15 cellular contexts compared by ENCODE assay signal in genomic region chr1:107897428-107898339, GRCh38.
DNase-seq lines count a peak whose midpoint lies in the region; ATAC-seq, FAIRE-seq and TF ChIP-seq lines count a peak whose summit lies in the region.
"Had no signal": no experiment of that assay in that cellular context is flagged by ENCODE, and none has a peak within 500 bp of the region (broad histone marks: within the 10 kb centered on the region; RNA-seq: fewer than 3 reads in every experiment).

No MANE protein-coding gene starts in this region.

- H3K4me3 ChIP-seq in Karpas-422 (ENCODE audit: low read length) (peak overlapping the region; percentile 35), kidney (ENCODE audit: low read length in 2 of 2) (no peak overlapping the region), testis (no peak overlapping the region)

- H3K9me3 ChIP-seq in CD4-positive, alpha-beta T cell (ENCODE audit: control insufficient read depth, low read length) = no peaks in the 10 kb centered on the region
- no peaks in the 10 kb centered on the region for H3K9me3 ChIP-seq in Karpas-422 (ENCODE audit: low read length)
- no peaks in the 10 kb centered on the region for H3K9me3 ChIP-seq in kidney (ENCODE audit: control insufficient read depth in 1 of 2, low read length in 2 of 2)
- no peaks in the 10 kb centered on the region for H3K9me3 ChIP-seq in testis
- H3K9me3 ChIP-seq: heart left ventricle had no signal

- peaks cover 39% of the 10 kb centered on the region for H3K4me1 Mint-ChIP-seq in CD4-positive, alpha-beta T cell (ENCODE audit: low read depth)
- H3K4me1 Mint-ChIP-seq in activated CD8-positive, alpha-beta T cell treated with anti-CD3 and anti-CD28 coated beads for 36 hours (ENCODE audit: low read depth) = peaks cover 57% of the 10 kb centered on the region

- peak; percentile 72 for ATAC-seq in CD4-positive, alpha-beta T cell (ENCODE audit: poor library complexity)
- peak; percentile 76 for ATAC-seq in activated CD8-positive, alpha-beta T cell treated with anti-CD3 and anti-CD28 coated beads for 36 hours
- ATAC-seq in GM18505 (IDR thresholded peaks at IDR 0.05; ENCODE audit: unreplicated experiment) (no peak), HG03135 (IDR thresholded peaks at IDR 0.05; ENCODE audit: unreplicated experiment) (no peak)
- ATAC-seq: heart left ventricle had no signal

- CTCF ChIA-PET in CD4-positive, alpha-beta T cell (lab: Charles Lee) = interaction anchor here (0.7 kb wide), 1 partner anchor 222 kb away, joined by 5 read pairs; no protein-coding TSS in a partner anchor
- CTCF ChIA-PET in activated CD8-positive, alpha-beta T cell treated with anti-CD3 and anti-CD28 coated beads for 36 hours (lab: Charles Lee) = interaction anchor here (1.0 to 1.4 kb wide), 5 partner anchors 16 to 229 kb away, joined by 3 to 4 read pairs (median 3); partner anchors contain the start of gene VAV3

- peak; percentile 19 for FAIRE-seq in kidney (lab: Jason Lieb, UNC)

- H3K9me3 Mint-ChIP-seq in CD4-positive, alpha-beta T cell = no peaks in the 10 kb centered on the region
- H3K9me3 Mint-ChIP-seq in activated CD8-positive, alpha-beta T cell treated with anti-CD3 and anti-CD28 coated beads for 36 hours = peaks cover 7% of the 10 kb centered on the region

- WGBS in testis, 2 donors = 72 to 80% methylated on average over 8 of the region's 8 CpGs

- no peaks in the 10 kb centered on the region for H3K9me2 ChIP-seq in Karpas-422 (replicated peaks; ENCODE audit: insufficient read depth, low read length)

- H4K20me1 ChIP-seq in Karpas-422 (ENCODE audit: insufficient read depth, low read depth, low read length) = no peaks in the 10 kb centered on the region

- intact Hi-C loops in CD4-positive, alpha-beta T cell (cut with DNase I, micrococcal nuclease) = loop anchor here (1.0 to 10.0 kb wide), 3 partner anchors 113 to 230 kb away; no protein-coding TSS in a partner anchor
- intact Hi-C loops in activated CD8-positive, alpha-beta T cell treated with anti-CD3 and anti-CD28 coated beads for 36 hours (cut with micrococcal nuclease) = loop anchor here (5.0 to 10.0 kb wide), 2 partner anchors 65 to 113 kb away; no protein-coding TSS in a partner anchor
- intact Hi-C loops in kidney (cut with DNase I) (no loop called here), testis (cut with DNase I; ENCODE audit: low total_unique reads) (no loop called here)

- no peaks in the 10 kb centered on the region for H3K36me3 Mint-ChIP-seq in CD4-positive, alpha-beta T cell (ENCODE audit: low read depth)
- peaks cover 4% of the 10 kb centered on the region for H3K36me3 Mint-ChIP-seq in activated CD8-positive, alpha-beta T cell treated with anti-CD3 and anti-CD28 coated beads for 36 hours (ENCODE audit: low read depth)

- H3K36me3 ChIP-seq in Karpas-422 (ENCODE audit: insufficient read depth, low read length) (no peaks in the 10 kb centered on the region), kidney (ENCODE audit: control insufficient read depth in 1 of 2, insufficient read depth in 2 of 2, low read length in 2 of 2) (no peaks in the 10 kb centered on the region), testis (ENCODE audit: low read depth, missing control alignments) (no peaks in the 10 kb centered on the region)
- H3K36me3 ChIP-seq: heart left ventricle had no signal

- peaks cover 49% of the 10 kb centered on the region for H3K4me1 ChIP-seq in Karpas-422 (ENCODE audit: low read length)
- H3K4me1 ChIP-seq in kidney (ENCODE audit: control insufficient read depth in 1 of 2, insufficient read depth in 1 of 2, low read depth in 1 of 2, low read length in 2 of 2) = no peaks in the 10 kb centered on the region
- no peaks in the 10 kb centered on the region for H3K4me1 ChIP-seq in testis

- DNase-seq in CD4-positive, alpha-beta T cell = no peak
- DNase-seq in Karpas-422 = peak; percentile 79
- peak; percentile 20 for DNase-seq in activated CD8-positive, alpha-beta T cell treated with anti-CD3 and anti-CD28 coated beads for 36 hours
- no peak for DNase-seq in kidney
- no peak for DNase-seq in testis
- DNase-seq in superior temporal gyrus (ENCODE audit: extremely low spot score) = no peak
- DNase-seq: activated effector memory CD4-positive, alpha-beta T cell treated with anti-CD3 and anti-CD28 coated beads, Interleukin-2, amount 50 U/mL, for 16 hours; Calu3; cortex of kidney; heart left ventricle; mesenchymal stem cell; NCI-H446 treated with DMSO at 0.1 percent for 48 hours had no signal

- no peaks in the 10 kb centered on the region for H3K27me3 Mint-ChIP-seq in CD4-positive, alpha-beta T cell
- H3K27me3 Mint-ChIP-seq in activated CD8-positive, alpha-beta T cell treated with anti-CD3 and anti-CD28 coated beads for 36 hours = no peaks in the 10 kb centered on the region

- H3K4me2 ChIP-seq in Karpas-422 (ENCODE audit: low read depth, low read length, poor library complexity, severe bottlenecking) = peak overlapping the region; percentile 68
- H3K4me2 ChIP-seq: KMS-11 had no signal

- H3K27ac ChIP-seq in CD4-positive, alpha-beta T cell (ENCODE audit: low read depth, low read length) = no peak overlapping the region
- H3K27ac ChIP-seq in Karpas-422 (ENCODE audit: low read length) (peak overlapping the region; percentile 72), kidney (ENCODE audit: low read depth in 2 of 2, low read length in 2 of 2) (no peak overlapping the region), testis (no peak overlapping the region)
- H3K27ac ChIP-seq: KMS-11 had no signal

- no peak for TF ChIP-seq CTCF in CD4-positive, alpha-beta T cell (IDR thresholded peaks at IDR 0.05)
- peak; percentile 18 for TF ChIP-seq CTCF in activated CD8-positive, alpha-beta T cell treated with anti-CD3 and anti-CD28 coated beads for 36 hours (IDR thresholded peaks at IDR 0.05)
- TF ChIP-seq CTCF in kidney (IDR thresholded peaks at IDR 0.05; ENCODE audit: borderline replicate concordance, extremely low read depth, insufficient read depth) (no peak), testis (IDR thresholded peaks at IDR 0.05) (no peak)

- H3K27ac Mint-ChIP-seq in CD4-positive, alpha-beta T cell = peak overlapping the region; percentile 9
- H3K27ac Mint-ChIP-seq in activated CD8-positive, alpha-beta T cell treated with anti-CD3 and anti-CD28 coated beads for 36 hours = peak overlapping the region; percentile 74

- TF ChIP-seq POLR2A in testis (IDR thresholded peaks at IDR 0.05) = no peak
- TF ChIP-seq POLR2A in GM18505 (IDR thresholded peaks at IDR 0.05; ENCODE audit: borderline replicate concordance, extremely low read depth, insufficient read depth, insufficient read length) = no peak

- no peaks in the 10 kb centered on the region for H3K27me3 ChIP-seq in CD4-positive, alpha-beta T cell (ENCODE audit: control insufficient read depth, insufficient read depth, low read length)
- no peaks in the 10 kb centered on the region for H3K27me3 ChIP-seq in Karpas-422 (ENCODE audit: low read length)
- no peaks in the 10 kb centered on the region for H3K27me3 ChIP-seq in testis
- H3K27me3 ChIP-seq: heart left ventricle had no signal

- POLR2A ChIA-PET in CD4-positive, alpha-beta T cell (lab: Charles Lee) = interaction anchor here (0.6 to 1.0 kb wide), 2 partner anchors 9 to 46 kb away, joined by 3 to 5 read pairs; no protein-coding TSS in a partner anchor
- POLR2A ChIA-PET in activated CD8-positive, alpha-beta T cell treated with anti-CD3 and anti-CD28 coated beads for 36 hours (lab: Charles Lee) = interaction anchor here (1.1 kb wide), 1 partner anchor 10 kb away, joined by 5 read pairs; no protein-coding TSS in a partner anchor

- H3K79me2 ChIP-seq in Karpas-422 (ENCODE audit: low read length) = no peaks in the 10 kb centered on the region

- peak overlapping the region; percentile 56 for H3K4me3 Mint-ChIP-seq in CD4-positive, alpha-beta T cell
- H3K4me3 Mint-ChIP-seq in activated CD8-positive, alpha-beta T cell treated with anti-CD3 and anti-CD28 coated beads for 36 hours = peak overlapping the region; percentile 43

- H3K9ac ChIP-seq in Karpas-422 (ENCODE audit: low read length) (peak overlapping the region; percentile 14; the same call in 1 of the 2 replicates), kidney (ENCODE audit: low read length in 2 of 2) (no peak overlapping the region)
- H3K9ac ChIP-seq: KMS-11 had no signal

- peak overlapping the region; percentile 91 for H2AFZ ChIP-seq in Karpas-422 (ENCODE audit: low read length)

Comparison
In these comparisons a context has a peak if more than half of its experiments do, and no peak if none do; other contexts are left out.
1. ATAC-seq: peak in CD4-positive, alpha-beta T cell (single experiment) and activated CD8-positive, alpha-beta T cell treated with anti-CD3 and anti-CD28 coated beads for 36 hours (single experiment); none in GM18505 (single experiment) and HG03135 (single experiment).
2. DNase-seq: peak in Karpas-422 (single experiment) and activated CD8-positive, alpha-beta T cell treated with anti-CD3 and anti-CD28 coated beads for 36 hours (single experiment); none in CD4-positive, alpha-beta T cell (0 of 10), kidney (single experiment), testis (single experiment) and superior temporal gyrus (single experiment).
3. intact Hi-C loops: an anchor here in CD4-positive, alpha-beta T cell (1.0 to 10.0 kb wide) and activated CD8-positive, alpha-beta T cell treated with anti-CD3 and anti-CD28 coated beads for 36 hours (5.0 to 10.0 kb wide); none called in kidney and testis.